ENCODE assay signal across 1 cellular context in the genomic region with DNA sequence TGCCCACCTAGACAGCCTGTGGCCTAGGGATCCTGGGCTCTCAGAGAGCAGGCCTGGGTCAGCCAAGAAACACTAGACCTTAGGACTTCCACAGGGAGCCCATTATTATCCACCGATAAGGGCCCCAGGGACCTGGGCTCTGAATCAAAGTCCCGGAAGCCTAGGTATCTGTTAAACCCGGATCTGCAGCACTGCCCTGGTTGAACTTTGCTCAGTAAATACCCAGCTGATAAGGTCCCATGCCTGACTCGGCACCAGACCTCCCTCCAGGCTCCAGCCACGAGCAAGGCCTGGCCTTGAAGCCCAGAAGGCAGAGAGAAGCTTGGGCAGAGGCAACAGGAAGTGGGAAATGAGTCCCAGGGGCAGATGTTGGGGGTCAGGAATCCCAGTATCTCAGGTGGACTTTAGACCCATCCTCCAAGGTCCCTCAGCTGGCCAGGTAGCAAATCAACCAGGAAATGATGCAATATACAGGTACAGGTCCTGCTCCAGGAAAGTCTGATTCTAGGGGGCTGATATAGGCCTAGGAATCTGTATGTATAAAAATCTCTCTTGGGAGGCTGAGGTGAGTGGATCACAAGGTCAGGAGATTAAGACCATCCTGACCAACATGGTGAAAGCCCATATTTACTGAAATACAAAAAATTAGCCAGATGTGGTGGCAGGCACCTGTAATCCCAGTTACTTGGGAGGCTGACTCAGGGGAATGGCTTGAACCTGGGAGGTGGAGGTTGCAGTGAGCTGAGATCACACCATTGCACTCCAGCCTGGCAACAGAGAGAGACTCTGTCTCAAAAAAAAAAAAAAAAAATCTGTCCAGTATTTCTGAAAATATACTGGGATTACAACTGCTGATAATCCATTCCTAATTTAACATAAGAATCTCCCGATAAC.
A peak's percentile ranks its signal among the peaks of the same experiment; 100 is the strongest.
TF ChIP-seq lines count a peak whose summit lies in the region.

No MANE protein-coding gene starts in this region.

TF ChIP-seq in HepG2, 621 proteins besides CTCF, POLR2A, EP300 and RAD21 (continued from another document and continues in another):
- TF ChIP-seq, protein P1, sequence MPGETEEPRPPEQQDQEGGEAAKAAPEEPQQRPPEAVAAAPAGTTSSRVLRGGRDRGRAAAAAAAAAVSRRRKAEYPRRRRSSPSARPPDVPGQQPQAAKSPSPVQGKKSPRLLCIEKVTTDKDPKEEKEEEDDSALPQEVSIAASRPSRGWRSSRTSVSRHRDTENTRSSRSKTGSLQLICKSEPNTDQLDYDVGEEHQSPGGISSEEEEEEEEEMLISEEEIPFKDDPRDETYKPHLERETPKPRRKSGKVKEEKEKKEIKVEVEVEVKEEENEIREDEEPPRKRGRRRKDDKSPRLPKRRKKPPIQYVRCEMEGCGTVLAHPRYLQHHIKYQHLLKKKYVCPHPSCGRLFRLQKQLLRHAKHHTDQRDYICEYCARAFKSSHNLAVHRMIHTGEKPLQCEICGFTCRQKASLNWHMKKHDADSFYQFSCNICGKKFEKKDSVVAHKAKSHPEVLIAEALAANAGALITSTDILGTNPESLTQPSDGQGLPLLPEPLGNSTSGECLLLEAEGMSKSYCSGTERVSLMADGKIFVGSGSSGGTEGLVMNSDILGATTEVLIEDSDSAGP (CRISPR knock-in tag; IDR thresholded peaks at IDR 0.05; ENCODE audit: borderline replicate concordance), result peak; percentile 94
- TF ChIP-seq ZMYM2 (CRISPR knock-in tag; IDR thresholded peaks at IDR 0.05), result peak; percentile 97
- TF ChIP-seq GATAD2A (CRISPR knock-in tag; IDR thresholded peaks at IDR 0.05), result peak; percentile 98
- TF ChIP-seq, protein P2, sequence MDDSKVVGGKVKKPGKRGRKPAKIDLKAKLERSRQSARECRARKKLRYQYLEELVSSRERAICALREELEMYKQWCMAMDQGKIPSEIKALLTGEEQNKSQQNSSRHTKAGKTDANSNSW (CRISPR knock-in tag; IDR thresholded peaks at IDR 0.05; ENCODE audit: borderline replicate concordance), result no peak
- 0 out of 2 replicates have a peak, but pooled peaks have one; percentile 30 for TF ChIP-seq RARG (CRISPR knock-in tag; IDR thresholded peaks at IDR 0.05; ENCODE audit: low read depth)
- peak; percentile 51; the same call in 1 of the 2 replicates for TF ChIP-seq ZNF329 (CRISPR knock-in tag; IDR thresholded peaks at IDR 0.05; ENCODE audit: low read depth)
- TF ChIP-seq RAD51 (IDR thresholded peaks at IDR 0.05; ENCODE audit: borderline replicate concordance), result no peak
- TF ChIP-seq, protein P3, sequence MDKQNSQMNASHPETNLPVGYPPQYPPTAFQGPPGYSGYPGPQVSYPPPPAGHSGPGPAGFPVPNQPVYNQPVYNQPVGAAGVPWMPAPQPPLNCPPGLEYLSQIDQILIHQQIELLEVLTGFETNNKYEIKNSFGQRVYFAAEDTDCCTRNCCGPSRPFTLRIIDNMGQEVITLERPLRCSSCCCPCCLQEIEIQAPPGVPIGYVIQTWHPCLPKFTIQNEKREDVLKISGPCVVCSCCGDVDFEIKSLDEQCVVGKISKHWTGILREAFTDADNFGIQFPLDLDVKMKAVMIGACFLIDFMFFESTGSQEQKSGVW (CRISPR knock-in tag; IDR thresholded peaks at IDR 0.05; ENCODE audit: borderline replicate concordance), result peak; percentile 13; the same call in 1 of the 2 replicates
- TF ChIP-seq ZFAT (CRISPR knock-in tag; conservative IDR thresholded peaks at IDR 0.05), result no peak
- TF ChIP-seq, protein P4, sequence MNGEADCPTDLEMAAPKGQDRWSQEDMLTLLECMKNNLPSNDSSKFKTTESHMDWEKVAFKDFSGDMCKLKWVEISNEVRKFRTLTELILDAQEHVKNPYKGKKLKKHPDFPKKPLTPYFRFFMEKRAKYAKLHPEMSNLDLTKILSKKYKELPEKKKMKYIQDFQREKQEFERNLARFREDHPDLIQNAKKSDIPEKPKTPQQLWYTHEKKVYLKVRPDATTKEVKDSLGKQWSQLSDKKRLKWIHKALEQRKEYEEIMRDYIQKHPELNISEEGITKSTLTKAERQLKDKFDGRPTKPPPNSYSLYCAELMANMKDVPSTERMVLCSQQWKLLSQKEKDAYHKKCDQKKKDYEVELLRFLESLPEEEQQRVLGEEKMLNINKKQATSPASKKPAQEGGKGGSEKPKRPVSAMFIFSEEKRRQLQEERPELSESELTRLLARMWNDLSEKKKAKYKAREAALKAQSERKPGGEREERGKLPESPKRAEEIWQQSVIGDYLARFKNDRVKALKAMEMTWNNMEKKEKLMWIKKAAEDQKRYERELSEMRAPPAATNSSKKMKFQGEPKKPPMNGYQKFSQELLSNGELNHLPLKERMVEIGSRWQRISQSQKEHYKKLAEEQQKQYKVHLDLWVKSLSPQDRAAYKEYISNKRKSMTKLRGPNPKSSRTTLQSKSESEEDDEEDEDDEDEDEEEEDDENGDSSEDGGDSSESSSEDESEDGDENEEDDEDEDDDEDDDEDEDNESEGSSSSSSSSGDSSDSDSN (CRISPR knock-in tag; IDR thresholded peaks at IDR 0.05), result peak; percentile 85
- TF ChIP-seq, protein P5, sequence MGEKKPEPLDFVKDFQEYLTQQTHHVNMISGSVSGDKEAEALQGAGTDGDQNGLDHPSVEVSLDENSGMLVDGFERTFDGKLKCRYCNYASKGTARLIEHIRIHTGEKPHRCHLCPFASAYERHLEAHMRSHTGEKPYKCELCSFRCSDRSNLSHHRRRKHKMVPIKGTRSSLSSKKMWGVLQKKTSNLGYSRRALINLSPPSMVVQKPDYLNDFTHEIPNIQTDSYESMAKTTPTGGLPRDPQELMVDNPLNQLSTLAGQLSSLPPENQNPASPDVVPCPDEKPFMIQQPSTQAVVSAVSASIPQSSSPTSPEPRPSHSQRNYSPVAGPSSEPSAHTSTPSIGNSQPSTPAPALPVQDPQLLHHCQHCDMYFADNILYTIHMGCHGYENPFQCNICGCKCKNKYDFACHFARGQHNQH (CRISPR knock-in tag; IDR thresholded peaks at IDR 0.05), result peak; percentile 96
- TF ChIP-seq NR1H2 (CRISPR knock-in tag; IDR thresholded peaks at IDR 0.05; ENCODE audit: borderline replicate concordance, low read depth), result no peak
- TF ChIP-seq ZNF550 (CRISPR knock-in tag; IDR thresholded peaks at IDR 0.05; ENCODE audit: borderline replicate concordance), result no peak
- peak; percentile 97 for TF ChIP-seq ZNF501 (CRISPR knock-in tag; IDR thresholded peaks at IDR 0.05)
- TF ChIP-seq ZBTB20 (CRISPR knock-in tag; IDR thresholded peaks at IDR 0.05; ENCODE audit: borderline replicate concordance, low read depth), result peak; percentile 98
- TF ChIP-seq, protein P6, sequence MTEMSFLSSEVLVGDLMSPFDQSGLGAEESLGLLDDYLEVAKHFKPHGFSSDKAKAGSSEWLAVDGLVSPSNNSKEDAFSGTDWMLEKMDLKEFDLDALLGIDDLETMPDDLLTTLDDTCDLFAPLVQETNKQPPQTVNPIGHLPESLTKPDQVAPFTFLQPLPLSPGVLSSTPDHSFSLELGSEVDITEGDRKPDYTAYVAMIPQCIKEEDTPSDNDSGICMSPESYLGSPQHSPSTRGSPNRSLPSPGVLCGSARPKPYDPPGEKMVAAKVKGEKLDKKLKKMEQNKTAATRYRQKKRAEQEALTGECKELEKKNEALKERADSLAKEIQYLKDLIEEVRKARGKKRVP (CRISPR knock-in tag; IDR thresholded peaks at IDR 0.05), result peak; percentile 75 to 99
- peak; percentile 64 for TF ChIP-seq ZNF781 (CRISPR knock-in tag; IDR thresholded peaks at IDR 0.05; ENCODE audit: borderline replicate concordance, not compliant biosample characterization)
- no peak for TF ChIP-seq FOXM1 (CRISPR knock-in tag; IDR thresholded peaks at IDR 0.05)
- no peak for TF ChIP-seq KLF13 (CRISPR knock-in tag; IDR thresholded peaks at IDR 0.05)
- peak; percentile 92 for TF ChIP-seq BCL6 (CRISPR knock-in tag; IDR thresholded peaks at IDR 0.05)
- TF ChIP-seq ETV5 (CRISPR knock-in tag; IDR thresholded peaks at IDR 0.05; ENCODE audit: borderline replicate concordance), result peak; percentile 100
- TF ChIP-seq ZNF749 (CRISPR knock-in tag; IDR thresholded peaks at IDR 0.05; ENCODE audit: borderline replicate concordance), result peak; percentile 40; the same call in 1 of the 2 replicates
- TF ChIP-seq ZNF768 (CRISPR knock-in tag; IDR thresholded peaks at IDR 0.05), result peak; percentile 53; the same call in 1 of the 2 replicates
- peak; percentile 92 for TF ChIP-seq ZNF264 (CRISPR knock-in tag; IDR thresholded peaks at IDR 0.05)
- TF ChIP-seq NFE2L2 (IDR thresholded peaks at IDR 0.05; ENCODE audit: low read length), result peak; percentile 22; the same call in 1 of the 2 replicates
- TF ChIP-seq, protein P7, sequence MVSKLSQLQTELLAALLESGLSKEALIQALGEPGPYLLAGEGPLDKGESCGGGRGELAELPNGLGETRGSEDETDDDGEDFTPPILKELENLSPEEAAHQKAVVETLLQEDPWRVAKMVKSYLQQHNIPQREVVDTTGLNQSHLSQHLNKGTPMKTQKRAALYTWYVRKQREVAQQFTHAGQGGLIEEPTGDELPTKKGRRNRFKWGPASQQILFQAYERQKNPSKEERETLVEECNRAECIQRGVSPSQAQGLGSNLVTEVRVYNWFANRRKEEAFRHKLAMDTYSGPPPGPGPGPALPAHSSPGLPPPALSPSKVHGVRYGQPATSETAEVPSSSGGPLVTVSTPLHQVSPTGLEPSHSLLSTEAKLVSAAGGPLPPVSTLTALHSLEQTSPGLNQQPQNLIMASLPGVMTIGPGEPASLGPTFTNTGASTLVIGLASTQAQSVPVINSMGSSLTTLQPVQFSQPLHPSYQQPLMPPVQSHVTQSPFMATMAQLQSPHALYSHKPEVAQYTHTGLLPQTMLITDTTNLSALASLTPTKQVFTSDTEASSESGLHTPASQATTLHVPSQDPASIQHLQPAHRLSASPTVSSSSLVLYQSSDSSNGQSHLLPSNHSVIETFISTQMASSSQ (IDR thresholded peaks at IDR 0.05; ENCODE audit: low read depth), result peak; percentile 93
- TF ChIP-seq, protein P7 (CRISPR knock-in tag; IDR thresholded peaks at IDR 0.05; ENCODE audit: borderline replicate concordance), result peak; percentile 98
- TF ChIP-seq, protein P8, sequence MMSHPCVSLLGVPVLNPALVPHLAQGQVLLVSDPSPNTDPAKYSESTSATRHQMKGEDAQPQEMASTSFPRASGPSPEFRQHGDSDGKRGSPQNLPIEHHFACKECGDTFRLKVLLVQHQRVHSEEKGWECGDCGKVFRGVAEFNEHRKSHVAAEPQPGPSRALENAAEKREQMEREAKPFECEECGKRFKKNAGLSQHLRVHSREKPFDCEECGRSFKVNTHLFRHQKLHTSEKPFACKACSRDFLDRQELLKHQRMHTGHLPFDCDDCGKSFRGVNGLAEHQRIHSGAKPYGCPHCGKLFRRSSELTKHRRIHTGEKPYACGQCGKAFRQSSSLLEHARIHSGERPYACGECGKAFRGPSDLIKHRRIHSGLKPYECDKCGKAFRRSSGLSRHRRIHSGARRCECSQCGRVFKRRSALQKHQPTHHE (CRISPR knock-in tag; IDR thresholded peaks at IDR 0.05; ENCODE audit: borderline replicate concordance), result peak; percentile 66; the same call in 1 of the 2 replicates
